22 cellular contexts compared by ENCODE assay signal in the genomic region with DNA sequence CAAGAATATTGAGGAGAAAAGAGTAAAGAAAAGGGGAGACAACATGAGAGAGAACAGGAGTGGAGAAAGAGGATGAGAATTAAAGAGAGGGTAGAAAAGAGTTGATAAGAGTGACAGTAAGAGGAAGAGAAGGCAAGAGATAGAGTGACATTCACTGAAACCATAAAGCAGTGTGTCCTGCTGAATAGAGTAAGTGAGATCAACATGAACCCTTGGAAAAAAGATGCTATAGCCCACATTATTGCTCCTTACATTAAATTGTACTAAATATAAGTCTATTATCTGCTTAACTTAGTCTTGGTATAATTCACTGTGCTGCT.
"Had no signal": no experiment of that assay in that cellular context is flagged by ENCODE, and none has a peak within 500 bp of the region (broad histone marks: within the 10 kb centered on the region; RNA-seq: fewer than 3 reads in every experiment).

No MANE protein-coding gene starts in this region.

- H3K27me3 Mint-ChIP-seq: activated T-cell treated with anti-CD3 and anti-CD28 coated beads, Interleukin-2, amount 50 U/mL, for 24 hours; dendritic cell treated with granulocyte-macrophage colony-stimulating factor and Interleukin-4, amounts not matched to agents 40 ng/mL and 50 ng/mL, for 4 days; memory B cell had no signal

- H3K27ac ChIP-seq: sigmoid colon, transverse colon, WERI-Rb-1 had no signal

- H3K4me1 Mint-ChIP-seq: activated T-helper 17 cell treated with anti-CD3 and anti-CD28 coated beads, Interleukin-2, amount 50 U/mL, for 72 hours had no signal

- H3K4me3 Mint-ChIP-seq: activated T-cell treated with anti-CD3 and anti-CD28 coated beads, Interleukin-2, amount 50 U/mL, for 24 hours; activated T-helper 17 cell treated with anti-CD3 and anti-CD28 coated beads, Interleukin-2, amount 50 U/mL, for 72 hours; brain; dendritic cell treated with granulocyte-macrophage colony-stimulating factor and Interleukin-4, amounts not matched to agents 40 ng/mL and 50 ng/mL, for 4 days; memory B cell had no signal

- ATAC-seq: activated naive CD4-positive, alpha-beta T cell treated with anti-CD3 and anti-CD28 coated beads, Interleukin-2, amount 50 U/mL, for 72 hours; activated T-helper 17 cell treated with anti-CD3 and anti-CD28 coated beads, Interleukin-2, amount 50 U/mL, for 72 hours; left colon; stimulated activated naive CD8-positive, alpha-beta T cell treated with anti-CD3 and anti-CD28 coated beads, Interleukin-15, Interleukin-2, amounts not matched to agents 100 U/mL and 50 U/mL, for 24 hours had no signal

- H3K4me1 ChIP-seq: sigmoid colon, transverse colon had no signal

- H3K36me3 Mint-ChIP-seq: activated naive CD4-positive, alpha-beta T cell treated with anti-CD3 and anti-CD28 coated beads, Interleukin-2, amount 50 U/mL, for 72 hours; memory B cell had no signal

- H3K27ac Mint-ChIP-seq: activated naive CD4-positive, alpha-beta T cell treated with anti-CD3 and anti-CD28 coated beads, Interleukin-2, amount 50 U/mL, for 72 hours; activated T-cell treated with anti-CD3 and anti-CD28 coated beads, Interleukin-2, amount 50 U/mL, for 24 hours; activated T-helper 17 cell treated with anti-CD3 and anti-CD28 coated beads, Interleukin-2, amount 50 U/mL, for 72 hours; dendritic cell treated with granulocyte-macrophage colony-stimulating factor and Interleukin-4, amounts not matched to agents 40 ng/mL and 50 ng/mL, for 4 days had no signal

- H3K36me3 ChIP-seq: sigmoid colon, transverse colon, WERI-Rb-1 had no signal

- H3K4me3 ChIP-seq: sigmoid colon, transverse colon had no signal

- H3K27me3 ChIP-seq: sigmoid colon, transverse colon had no signal

- DNase-seq: activated CD8-positive, alpha-beta memory T cell treated with anti-CD3 and anti-CD28 coated beads for 24 hours; activated CD8-positive, alpha-beta memory T cell treated with anti-CD3 and anti-CD28 coated beads, Interleukin-2, amount 50 U/mL, for 4 hours; activated T-cell treated with anti-CD3 and anti-CD28 coated beads, Interleukin-2, amount 50 U/mL, for 24 hours; aorta; caudate nucleus; effector CD4-positive, alpha-beta T cell; erythroblast; foreskin fibroblast; left colon; occipital lobe; posterior cingulate gyrus; sigmoid colon; stimulated activated CD4-positive, alpha-beta T cell treated with anti-CD3 and anti-CD28 coated beads, Interleukin-2, amount 100 ng/mL, for 48 hours; stimulated activated CD8-positive, alpha-beta memory T cell treated with anti-CD3 and anti-CD28 coated beads, Interleukin-4, amount 100 ng/mL, for 48 hours; stimulated activated naive CD8-positive, alpha-beta T cell treated with anti-CD3 and anti-CD28 coated beads, Interleukin-15, Interleukin-2, amounts not matched to agents 100 U/mL and 50 U/mL, for 24 hours; transverse colon; WERI-Rb-1 had no signal
